In the genomic region with DNA sequence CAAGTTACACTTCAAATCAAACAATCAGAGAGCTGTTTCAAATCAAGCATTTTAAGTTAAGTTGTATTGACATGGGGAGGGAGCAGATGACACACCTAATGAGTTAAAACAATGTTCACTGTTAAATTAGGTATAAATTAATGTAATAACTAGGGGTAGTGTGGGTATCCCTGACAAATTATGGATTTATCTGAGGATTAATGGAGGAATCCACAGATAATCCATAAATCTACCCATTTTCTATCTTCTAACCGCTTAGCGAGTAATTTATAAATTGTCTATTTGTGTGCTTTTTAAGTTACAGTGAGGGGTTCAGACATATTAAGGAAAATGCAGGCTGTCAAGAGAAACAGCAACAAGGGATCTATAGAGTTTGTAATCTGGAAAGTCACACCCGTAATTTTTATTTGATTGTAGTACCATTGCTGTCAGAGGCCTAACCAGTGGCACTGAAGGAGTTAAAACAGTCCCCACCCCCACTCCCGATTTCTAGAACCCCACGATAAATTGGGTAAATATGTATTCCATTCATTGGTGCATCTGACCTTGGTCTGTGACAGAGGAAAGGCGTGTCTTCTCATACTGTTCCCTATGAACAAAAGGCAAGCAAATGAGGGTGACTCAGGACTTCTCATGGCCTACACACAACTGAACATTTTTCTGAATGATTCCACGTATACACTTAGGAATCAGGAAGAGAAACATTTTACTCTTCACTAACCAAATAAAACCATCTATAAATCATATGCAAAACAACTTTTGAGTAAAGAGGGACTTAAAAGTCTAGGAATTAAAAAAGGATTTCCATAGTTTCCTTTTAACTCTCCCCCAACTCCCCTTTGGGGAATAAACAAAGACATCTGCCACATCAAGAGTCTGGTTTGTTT, we compare ENCODE assay signal across 1 cellular context.
TF ChIP-seq lines count a peak whose summit lies in the region.

No MANE protein-coding gene starts in this region.

TF ChIP-seq in HepG2, 621 proteins besides CTCF, POLR2A, EP300 and RAD21 (continued from another document and continues in another):
- TF ChIP-seq ZNF484 (CRISPR knock-in tag; IDR thresholded peaks at IDR 0.05; ENCODE audit: borderline replicate concordance, low read depth) (no peak), ZNF704 (CRISPR knock-in tag; IDR thresholded peaks at IDR 0.05; ENCODE audit: borderline replicate concordance) (no peak), ZBED4 (CRISPR knock-in tag; IDR thresholded peaks at IDR 0.05; ENCODE audit: borderline replicate concordance) (no peak), SMAD1 (CRISPR knock-in tag; IDR thresholded peaks at IDR 0.05; ENCODE audit: borderline replicate concordance, low read depth) (no peak), FOXP1 (IDR thresholded peaks at IDR 0.05) (no peak), FOXP1 (CRISPR knock-in tag; IDR thresholded peaks at IDR 0.05) (peak; percentile 69), CAMTA2 (CRISPR knock-in tag; IDR thresholded peaks at IDR 0.05; ENCODE audit: borderline replicate concordance) (no peak), ZNF639 (CRISPR knock-in tag; conservative IDR thresholded peaks at IDR 0.05) (0 out of 2 replicates have a peak, but pooled peaks have one; percentile 42), ZNF563 (CRISPR knock-in tag; IDR thresholded peaks at IDR 0.05) (no peak), ZMAT5 (CRISPR knock-in tag; IDR thresholded peaks at IDR 0.05; ENCODE audit: borderline replicate concordance, low read depth) (no peak), UBTF (CRISPR knock-in tag; IDR thresholded peaks at IDR 0.05) (0 out of 2 replicates have a peak, but pooled peaks have one; percentile 23), NFATC3 (CRISPR knock-in tag; IDR thresholded peaks at IDR 0.05) (no peak), XBP1 (CRISPR knock-in tag; IDR thresholded peaks at IDR 0.05) (no peak), TFE3 (CRISPR knock-in tag; IDR thresholded peaks at IDR 0.05) (peak; percentile 52; the same call in 1 of the 2 replicates), YY1 (IDR thresholded peaks at IDR 0.05; ENCODE audit: insufficient read depth, insufficient replicate concordance, low read depth, low read length) (no peak), ZFP41 (CRISPR knock-in tag; IDR thresholded peaks at IDR 0.05; ENCODE audit: borderline replicate concordance) (no peak), RFX1 (IDR thresholded peaks at IDR 0.05) (no peak), EHMT2 (IDR thresholded peaks at IDR 0.05; ENCODE audit: borderline replicate concordance, low read depth, low read length) (no peak), PRDM10 (CRISPR knock-in tag; IDR thresholded peaks at IDR 0.05; ENCODE audit: low read depth) (no peak), ZMYM3 (CRISPR knock-in tag; IDR thresholded peaks at IDR 0.05) (no peak; the same call in 1 of the 2 replicates), SMARCC2 (IDR thresholded peaks at IDR 0.05) (no peak)
- TF ChIP-seq, protein P1, sequence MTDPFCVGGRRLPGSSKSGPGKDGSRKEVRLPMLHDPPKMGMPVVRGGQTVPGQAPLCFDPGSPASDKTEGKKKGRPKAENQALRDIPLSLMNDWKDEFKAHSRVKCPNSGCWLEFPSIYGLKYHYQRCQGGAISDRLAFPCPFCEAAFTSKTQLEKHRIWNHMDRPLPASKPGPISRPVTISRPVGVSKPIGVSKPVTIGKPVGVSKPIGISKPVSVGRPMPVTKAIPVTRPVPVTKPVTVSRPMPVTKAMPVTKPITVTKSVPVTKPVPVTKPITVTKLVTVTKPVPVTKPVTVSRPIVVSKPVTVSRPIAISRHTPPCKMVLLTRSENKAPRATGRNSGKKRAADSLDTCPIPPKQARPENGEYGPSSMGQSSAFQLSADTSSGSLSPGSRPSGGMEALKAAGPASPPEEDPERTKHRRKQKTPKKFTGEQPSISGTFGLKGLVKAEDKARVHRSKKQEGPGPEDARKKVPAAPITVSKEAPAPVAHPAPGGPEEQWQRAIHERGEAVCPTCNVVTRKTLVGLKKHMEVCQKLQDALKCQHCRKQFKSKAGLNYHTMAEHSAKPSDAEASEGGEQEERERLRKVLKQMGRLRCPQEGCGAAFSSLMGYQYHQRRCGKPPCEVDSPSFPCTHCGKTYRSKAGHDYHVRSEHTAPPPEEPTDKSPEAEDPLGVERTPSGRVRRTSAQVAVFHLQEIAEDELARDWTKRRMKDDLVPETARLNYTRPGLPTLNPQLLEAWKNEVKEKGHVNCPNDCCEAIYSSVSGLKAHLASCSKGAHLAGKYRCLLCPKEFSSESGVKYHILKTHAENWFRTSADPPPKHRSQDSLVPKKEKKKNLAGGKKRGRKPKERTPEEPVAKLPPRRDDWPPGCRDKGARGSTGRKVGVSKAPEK (CRISPR knock-in tag; IDR thresholded peaks at IDR 0.05; ENCODE audit: borderline replicate concordance), result no peak
- TF ChIP-seq, protein P2, sequence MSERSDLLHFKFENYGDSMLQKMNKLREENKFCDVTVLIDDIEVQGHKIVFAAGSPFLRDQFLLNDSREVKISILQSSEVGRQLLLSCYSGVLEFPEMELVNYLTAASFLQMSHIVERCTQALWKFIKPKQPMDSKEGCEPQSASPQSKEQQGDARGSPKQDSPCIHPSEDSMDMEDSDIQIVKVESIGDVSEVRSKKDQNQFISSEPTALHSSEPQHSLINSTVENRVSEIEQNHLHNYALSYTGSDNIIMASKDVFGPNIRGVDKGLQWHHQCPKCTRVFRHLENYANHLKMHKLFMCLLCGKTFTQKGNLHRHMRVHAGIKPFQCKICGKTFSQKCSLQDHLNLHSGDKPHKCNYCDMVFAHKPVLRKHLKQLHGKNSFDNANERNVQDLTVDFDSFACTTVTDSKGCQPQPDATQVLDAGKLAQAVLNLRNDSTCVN (CRISPR knock-in tag; IDR thresholded peaks at IDR 0.05; ENCODE audit: borderline replicate concordance), result no peak
- TF ChIP-seq, protein P3, sequence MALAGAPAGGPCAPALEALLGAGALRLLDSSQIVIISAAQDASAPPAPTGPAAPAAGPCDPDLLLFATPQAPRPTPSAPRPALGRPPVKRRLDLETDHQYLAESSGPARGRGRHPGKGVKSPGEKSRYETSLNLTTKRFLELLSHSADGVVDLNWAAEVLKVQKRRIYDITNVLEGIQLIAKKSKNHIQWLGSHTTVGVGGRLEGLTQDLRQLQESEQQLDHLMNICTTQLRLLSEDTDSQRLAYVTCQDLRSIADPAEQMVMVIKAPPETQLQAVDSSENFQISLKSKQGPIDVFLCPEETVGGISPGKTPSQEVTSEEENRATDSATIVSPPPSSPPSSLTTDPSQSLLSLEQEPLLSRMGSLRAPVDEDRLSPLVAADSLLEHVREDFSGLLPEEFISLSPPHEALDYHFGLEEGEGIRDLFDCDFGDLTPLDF (CRISPR knock-in tag; IDR thresholded peaks at IDR 0.05), result no peak
- TF ChIP-seq, protein P4, sequence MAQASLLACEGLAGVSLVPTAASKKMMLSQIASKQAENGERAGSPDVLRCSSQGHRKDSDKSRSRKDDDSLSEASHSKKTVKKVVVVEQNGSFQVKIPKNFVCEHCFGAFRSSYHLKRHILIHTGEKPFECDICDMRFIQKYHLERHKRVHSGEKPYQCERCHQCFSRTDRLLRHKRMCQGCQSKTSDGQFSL (CRISPR knock-in tag; IDR thresholded peaks at IDR 0.05), result no peak
